In genomic region chr4:142100941-142101340, GRCh38 we compare ENCODE assay signal across 32 cellular contexts.
"Had no signal": no experiment of that assay in that cellular context is flagged by ENCODE, and none has a peak within 500 bp of the region (broad histone marks: within the 10 kb centered on the region; RNA-seq: fewer than 3 reads in every experiment).

No MANE protein-coding gene starts in this region.

- H3K36me3 ChIP-seq: colonic mucosa, gastrocnemius medialis, neutrophil, ovary, right lobe of liver, vagina had no signal

- H3K27ac Mint-ChIP-seq: activated B cell treated with CpG ODN at 0.5 μM for 24 hours; activated T-helper 1 cell treated with anti-CD3 and anti-CD28 coated beads, Interleukin-12 subunit alpha, Interleukin-12 subunit beta, Interleukin-2, Interleukin-4 antibody, amounts not matched to agents 30 ng/mL and 10 ng/mL and 1 ng/mL, durations not matched to agents 14 hours and 24 hours and 36 hours; nephron progenitor cell; progenitor cell of endocrine pancreas; stimulated activated memory B cell treated with anti-CD40 and anti-IgM and Interleukin-4, amounts not matched to agents 10 μg/mL and 1 μg/mL and 100 μg/mL, for 72 hours; stimulated activated naive CD8-positive, alpha-beta T cell treated with anti-CD3 and anti-CD28 coated beads, Interleukin-15, amount 100 ng/mL, for 72 hours; type B pancreatic cell had no signal

- H3K36me3 Mint-ChIP-seq: stimulated activated memory B cell treated with anti-CD40 and anti-IgM and Interleukin-4, amounts not matched to agents 10 μg/mL and 1 μg/mL and 100 μg/mL, for 72 hours; type B pancreatic cell had no signal

- ATAC-seq: body of pancreas; gastrocnemius medialis; left ventricle myocardium superior; right lobe of liver; stimulated activated memory B cell treated with anti-CD40 and anti-IgM and Interleukin-4, amounts not matched to agents 10 μg/mL and 1 μg/mL and 100 μg/mL, for 72 hours; stimulated activated naive CD8-positive, alpha-beta T cell treated with anti-CD3 and anti-CD28 coated beads, Interleukin-15, amount 100 ng/mL, for 72 hours; T-cell had no signal

- FAIRE-seq: endometrium, islet of Langerhans had no signal

- H3K9me3 ChIP-seq: body of pancreas, colonic mucosa, gastrocnemius medialis, neutrophil, ovary, right lobe of liver, vagina had no signal

- H3K27me3 ChIP-seq: body of pancreas, colonic mucosa, gastrocnemius medialis, neutrophil, ovary, right lobe of liver, vagina had no signal

- H3K4me3 ChIP-seq: body of pancreas, colonic mucosa, gastrocnemius medialis, ovary, right lobe of liver, skin epidermis, vagina had no signal

- H3K27ac ChIP-seq: body of pancreas, colonic mucosa, gastrocnemius medialis, neutrophil, ovary, right lobe of liver, skin epidermis, vagina had no signal

- H3K4me1 Mint-ChIP-seq: activated B cell treated with CpG ODN at 0.5 μM for 24 hours; nephron progenitor cell; stimulated activated memory B cell treated with anti-CD40 and anti-IgM and Interleukin-4, amounts not matched to agents 10 μg/mL and 1 μg/mL and 100 μg/mL, for 72 hours; stimulated activated naive CD8-positive, alpha-beta T cell treated with anti-CD3 and anti-CD28 coated beads, Interleukin-15, amount 100 ng/mL, for 72 hours had no signal

- DNase-seq: activated B cell treated with CpG ODN at 0.5 μM for 24 hours; activated CD4-positive, alpha-beta T cell treated with anti-CD3 and anti-CD28 coated beads, Interleukin-2, amount 50 U/mL, for 4 hours; activated gamma-delta T cell; activated T-cell treated with anti-CD3 and anti-CD28 coated beads for 4 hours; anterior cingulate cortex; body of pancreas; cerebellar nuclear complex; colonic mucosa; effector CD8-positive, alpha-beta T cell; erythroblast; gastrocnemius medialis; glutamatergic neuron; left ventricle myocardium superior; nephron progenitor cell; ovary; right lobe of liver; stimulated activated CD4-positive, alpha-beta T cell treated with anti-CD3 and anti-CD28 coated beads, Interleukin-12 subunit alpha, Interleukin-12 subunit beta, amount 100 ng/mL, for 4 hours; stimulated activated CD4-positive, alpha-beta T cell treated with anti-CD3 and anti-CD28 coated beads, Interleukin-4, amount 100 ng/mL, for 4 hours; stimulated activated CD8-positive, alpha-beta memory T cell treated with anti-CD3 and anti-CD28 coated beads, Interleukin-4, amount 100 ng/mL, for 48 hours; stimulated activated naive CD8-positive, alpha-beta T cell treated with anti-CD3 and anti-CD28 coated beads, Interleukin-15, amount 100 ng/mL, for 72 hours; substantia nigra; T-cell had no signal

- H3K27me3 Mint-ChIP-seq: activated B cell treated with CpG ODN at 0.5 μM for 24 hours; activated naive CD8-positive, alpha-beta T cell; progenitor cell of endocrine pancreas; stimulated activated memory B cell treated with anti-CD40 and anti-IgM and Interleukin-4, amounts not matched to agents 10 μg/mL and 1 μg/mL and 100 μg/mL, for 72 hours; stimulated activated naive CD8-positive, alpha-beta T cell treated with anti-CD3 and anti-CD28 coated beads, Interleukin-15, amount 100 ng/mL, for 72 hours; T-cell; type B pancreatic cell had no signal

- H3K4me3 Mint-ChIP-seq: activated B cell treated with CpG ODN at 0.5 μM for 24 hours; activated naive CD8-positive, alpha-beta T cell; activated T-helper 1 cell treated with anti-CD3 and anti-CD28 coated beads, Interleukin-12 subunit alpha, Interleukin-12 subunit beta, Interleukin-2, Interleukin-4 antibody, amounts not matched to agents 30 ng/mL and 10 ng/mL and 1 ng/mL, durations not matched to agents 14 hours and 24 hours and 36 hours; nephron progenitor cell; stimulated activated memory B cell treated with anti-CD40 and anti-IgM and Interleukin-4, amounts not matched to agents 10 μg/mL and 1 μg/mL and 100 μg/mL, for 72 hours; stimulated activated naive CD8-positive, alpha-beta T cell treated with anti-CD3 and anti-CD28 coated beads, Interleukin-15, amount 100 ng/mL, for 72 hours; T-cell; type B pancreatic cell had no signal

- H3K4me1 ChIP-seq: body of pancreas, colonic mucosa, gastrocnemius medialis, right lobe of liver had no signal

- H3K9me3 Mint-ChIP-seq: activated B cell treated with CpG ODN at 0.5 μM for 24 hours; activated T-helper 1 cell treated with anti-CD3 and anti-CD28 coated beads, Interleukin-12 subunit alpha, Interleukin-12 subunit beta, Interleukin-2, Interleukin-4 antibody, amounts not matched to agents 30 ng/mL and 10 ng/mL and 1 ng/mL, durations not matched to agents 14 hours and 24 hours and 36 hours; nephron progenitor cell; stimulated activated naive CD8-positive, alpha-beta T cell treated with anti-CD3 and anti-CD28 coated beads, Interleukin-15, amount 100 ng/mL, for 72 hours; T-cell; type B pancreatic cell had no signal
